In genomic region chr21:41766051-41766882, GRCh38 we compare ENCODE assay signal across 9 cellular contexts. TPM values are rescaled to one million over a fixed set of nuclear protein-coding genes. Genes with fewer than 3 reads are reported as not detected.
DNase-seq lines count a peak whose midpoint lies in the region; ATAC-seq and TF ChIP-seq lines count a peak whose summit lies in the region.
"Had no signal": no experiment of that assay in that cellular context is flagged by ENCODE, and none has a peak within 500 bp of the region (broad histone marks: within the 10 kb centered on the region; RNA-seq: fewer than 3 reads in every experiment).

No MANE protein-coding gene starts in this region.

- H2AFZ ChIP-seq in neural cell (ENCODE audit: low read depth, low read length) = no peak overlapping the region

- no peaks in the 10 kb centered on the region for H3K79me2 ChIP-seq in neural cell (replicated peaks; ENCODE audit: insufficient read depth, low read length)

- CTCF ChIA-PET in CD4-positive, alpha-beta T cell (lab: Charles Lee) = no interaction called here

- H3F3A ChIP-seq in neural cell (ENCODE audit: insufficient read depth, low read length, poor library complexity, severe bottlenecking) = no peaks in the 10 kb centered on the region

- TF ChIP-seq RAD21 in neural cell (conservative IDR thresholded peaks at IDR 0.05) = no peak

- H3K36me3 ChIP-seq in neural cell (ENCODE audit: insufficient read depth, low read length) = no peaks in the 10 kb centered on the region

- peaks cover 86% of the 10 kb centered on the region for H3K27me3 Mint-ChIP-seq in CD4-positive, alpha-beta T cell

- H4K20me1 ChIP-seq in neural cell (ENCODE audit: insufficient read depth) = no peaks in the 10 kb centered on the region

- POLR2A ChIA-PET in CD4-positive, alpha-beta T cell (lab: Charles Lee) = interaction anchor here (0.8 kb wide), 1 partner anchor 431 kb away, joined by 3 read pairs; no protein-coding TSS in a partner anchor

- H3K27ac ChIP-seq in CD4-positive, alpha-beta T cell (ENCODE audit: low read depth, low read length) = no peak overlapping the region
- no peak overlapping the region for H3K27ac ChIP-seq in neural cell (ENCODE audit: low read length)
- H3K27ac ChIP-seq: HL-60 had no signal

- peaks cover 77% of the 10 kb centered on the region for H3K27me3 ChIP-seq in CD4-positive, alpha-beta T cell (ENCODE audit: control insufficient read depth, insufficient read depth, low read length)
- peaks cover 100% of the 10 kb centered on the region for H3K27me3 ChIP-seq in neural cell (ENCODE audit: insufficient read depth, low read depth, low read length)

- peak overlapping the region; percentile 38 for H3K9ac ChIP-seq in neural cell (ENCODE audit: low read length)

- H3K36me3 Mint-ChIP-seq in CD4-positive, alpha-beta T cell (ENCODE audit: low read depth) = no peaks in the 10 kb centered on the region

- peak overlapping the region; percentile 90 for H3K4me3 ChIP-seq in epithelial cell of proximal tubule (ENCODE audit: low read depth, low read length)
- peak overlapping the region; percentile 68 for H3K4me3 ChIP-seq in neural cell (ENCODE audit: low read length)

- TF ChIP-seq CTCF in CD4-positive, alpha-beta T cell (IDR thresholded peaks at IDR 0.05) = no peak
- no peak for TF ChIP-seq CTCF in epithelial cell of proximal tubule (conservative IDR thresholded peaks at IDR 0.05; ENCODE audit: low read depth, low read length)
- TF ChIP-seq CTCF in neural cell (IDR thresholded peaks at IDR 0.05; ENCODE audit: poor library complexity, severe bottlenecking) = no peak

- H3K9me3 ChIP-seq in CD4-positive, alpha-beta T cell (ENCODE audit: control insufficient read depth, low read length) = no peaks in the 10 kb centered on the region
- H3K9me3 ChIP-seq in neural cell (ENCODE audit: low read length) = no peaks in the 10 kb centered on the region

- no peak for DNase-seq in CD4-positive, alpha-beta T cell
- DNase-seq in NCI-H2227 (lab: John Stamatoyannopoulos, UW; ENCODE audit: unreplicated experiment) (peak; percentile 50), epithelial cell of proximal tubule (ENCODE audit: low read depth) (no peak), SKM-1 (lab: John Stamatoyannopoulos, UW; ENCODE audit: unreplicated experiment) (no peak), midbrain (lab: John Stamatoyannopoulos, UW) (no peak)

- no peak for TF ChIP-seq EP300 in neural cell (conservative IDR thresholded peaks at IDR 0.05; ENCODE audit: poor library complexity, severe bottlenecking)

- H3K9me2 ChIP-seq in neural cell (ENCODE audit: insufficient read depth, low read length) = no peaks in the 10 kb centered on the region

- H3K4me2 ChIP-seq in neural cell (ENCODE audit: low read length) = no peak overlapping the region

- no peaks in the 10 kb centered on the region for H3K9me3 Mint-ChIP-seq in CD4-positive, alpha-beta T cell

- intact Hi-C loops in CD4-positive, alpha-beta T cell (cut with DNase I, micrococcal nuclease) = no loop called here

- H3K4me3 Mint-ChIP-seq in CD4-positive, alpha-beta T cell = peak overlapping the region; percentile 86

- no peak for ATAC-seq in CD4-positive, alpha-beta T cell (ENCODE audit: poor library complexity)
- ATAC-seq in HG03175 (IDR thresholded peaks at IDR 0.05; ENCODE audit: unreplicated experiment) = no peak
- ATAC-seq in HG03432 (IDR thresholded peaks at IDR 0.05; ENCODE audit: unreplicated experiment) = no peak

- peaks cover 42% of the 10 kb centered on the region for H3K4me1 Mint-ChIP-seq in CD4-positive, alpha-beta T cell (ENCODE audit: low read depth)

- no peak overlapping the region for H3K27ac Mint-ChIP-seq in CD4-positive, alpha-beta T cell

TF ChIP-seq in neural cell, 6 proteins besides CTCF, POLR2A, EP300 and RAD21:
- TF ChIP-seq SMC3 (conservative IDR thresholded peaks at IDR 0.05; ENCODE audit: poor library complexity) (no peak), EZH2 (IDR thresholded peaks at IDR 0.05; ENCODE audit: borderline replicate concordance, insufficient read depth, low read length, poor library complexity, severe bottlenecking) (no peak), MXI1 (conservative IDR thresholded peaks at IDR 0.05; ENCODE audit: poor library complexity, severe bottlenecking) (no peak), TAF1 (IDR thresholded peaks at IDR 0.05; ENCODE audit: low read depth) (no peak), POLR2AphosphoS5 (IDR thresholded peaks at IDR 0.05) (no peak), REST (IDR thresholded peaks at IDR 0.05; ENCODE audit: borderline replicate concordance) (no peak)

RNA-seq across cellular contexts. Expression of gene RIPK4, which starts 0.6 kb away (rescaled TPM):
- 1 to 10 TPM; 2.5 to 3.0 TPM for total RNA-seq in CD4-positive, alpha-beta T cell
- 20.2 and 23.4 TPM in 2 replicates for total RNA-seq in epithelial cell of proximal tubule
- not detected in 2 replicates for polyA plus RNA-seq in neural cell
- 0.23 and 0.24 TPM in 2 replicates for polyA minus RNA-seq in neural cell
